ENCODE assay signal across 9 cellular contexts in the genomic region with DNA sequence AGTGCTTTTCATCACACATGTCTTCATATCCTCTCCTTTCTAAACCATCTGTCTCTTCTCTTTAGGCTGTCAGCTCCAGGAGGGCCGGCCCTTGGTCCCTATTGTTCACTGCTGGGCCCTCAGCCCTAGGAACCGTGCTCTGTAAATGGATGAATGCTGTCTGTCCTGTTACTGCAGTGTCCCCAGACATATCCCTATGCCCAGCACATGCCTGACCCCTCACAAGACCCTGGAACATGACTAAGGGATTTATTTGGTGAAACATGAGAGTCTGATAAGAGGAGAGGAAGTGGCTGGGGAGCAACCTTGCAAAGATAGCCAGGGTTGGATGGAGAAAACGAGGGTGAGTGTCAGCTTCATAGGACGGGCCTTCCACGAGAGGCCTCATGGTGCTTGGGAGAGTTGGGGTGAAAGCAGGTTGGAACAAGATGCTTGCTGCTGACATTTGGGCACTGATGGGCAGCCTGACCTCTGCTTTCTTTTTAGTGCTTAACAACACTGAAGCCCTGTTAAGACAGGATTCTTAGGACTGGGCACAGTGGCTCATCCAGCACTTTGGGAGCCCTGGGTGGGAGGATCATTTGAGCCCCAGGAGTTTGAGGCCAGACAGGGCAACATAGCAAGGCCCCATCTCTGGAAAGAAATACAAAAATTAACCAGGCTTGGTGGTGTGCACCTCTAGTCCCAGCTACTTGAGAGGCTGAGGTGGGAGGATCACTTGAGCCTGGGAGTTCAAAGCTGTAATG. TPM values are rescaled to one million over a fixed set of nuclear protein-coding genes. Genes with fewer than 3 reads are reported as not detected.
DNase-seq lines count a peak whose midpoint lies in the region; ATAC-seq and TF ChIP-seq lines count a peak whose summit lies in the region.
"Had no signal": no experiment of that assay in that cellular context is flagged by ENCODE, and none has a peak within 500 bp of the region (broad histone marks: within the 10 kb centered on the region; RNA-seq: fewer than 3 reads in every experiment).

No MANE protein-coding gene starts in this region.

- no peak overlapping the region for H3K4me3 ChIP-seq in thyroid gland (replicated peaks in 1 of 3)
- H3K4me3 ChIP-seq: SK-N-MC had no signal

- CTCF ChIA-PET in activated CD8-positive, alpha-beta T cell treated with anti-CD3 and anti-CD28 coated beads, Interleukin-2, amount 10 ng/mL, durations not matched to agents 7 days and 5 days (lab: Charles Lee): no interaction called here

- no peak for ATAC-seq in activated T-cell treated with anti-CD3 and anti-CD28 coated beads, Interleukin-2, amount 50 U/mL, for 72 hours (replicated peaks in 1 of 2)
- no peak for ATAC-seq in activated CD8-positive, alpha-beta T cell treated with anti-CD3 and anti-CD28 coated beads, Interleukin-2, amount 10 ng/mL, durations not matched to agents 7 days and 5 days
- ATAC-seq in GM19023 (IDR thresholded peaks at IDR 0.05; ENCODE audit: unreplicated experiment): no peak

- DNase-seq in activated T-cell treated with anti-CD3 and anti-CD28 coated beads, Interleukin-2, amount 50 U/mL, for 72 hours: no peak
- DNase-seq in activated T-cell treated with anti-CD3 and anti-CD28 coated beads, Interleukin-2, amount 50 U/mL, for 48 hours: no peak
- no peak for DNase-seq in activated CD8-positive, alpha-beta T cell treated with anti-CD3 and anti-CD28 coated beads, Interleukin-2, amount 10 ng/mL, durations not matched to agents 7 days and 5 days
- DNase-seq in inferior parietal cortex (ENCODE audit: extremely low spot score): peak; percentile 12
- DNase-seq in thyroid gland: no peak
- DNase-seq in NCI-H1930 (lab: John Stamatoyannopoulos, UW): no peak
- no peak for DNase-seq in NOMO-1 treated with DMSO at 0.1 percent for 48 hours (lab: John Stamatoyannopoulos, UW; ENCODE audit: unreplicated experiment)

- H3K9me3 ChIP-seq in thyroid gland: no peaks in the 10 kb centered on the region

- H3K27me3 Mint-ChIP-seq in activated T-cell treated with anti-CD3 and anti-CD28 coated beads, Interleukin-2, amount 50 U/mL, for 72 hours (ENCODE audit: low read depth): no peaks in the 10 kb centered on the region
- no peaks in the 10 kb centered on the region for H3K27me3 Mint-ChIP-seq in activated CD8-positive, alpha-beta T cell treated with anti-CD3 and anti-CD28 coated beads, Interleukin-2, amount 10 ng/mL, durations not matched to agents 7 days and 5 days (ENCODE audit: low read depth)

- H3K36me3 ChIP-seq in thyroid gland: no peaks in the 10 kb centered on the region

- H3K4me3 Mint-ChIP-seq in activated T-cell treated with anti-CD3 and anti-CD28 coated beads, Interleukin-2, amount 50 U/mL, for 72 hours: no peak overlapping the region
- no peak overlapping the region for H3K4me3 Mint-ChIP-seq in activated CD8-positive, alpha-beta T cell treated with anti-CD3 and anti-CD28 coated beads, Interleukin-2, amount 10 ng/mL, durations not matched to agents 7 days and 5 days

- POLR2A ChIA-PET in activated CD8-positive, alpha-beta T cell treated with anti-CD3 and anti-CD28 coated beads, Interleukin-2, amount 10 ng/mL, durations not matched to agents 7 days and 5 days (lab: Charles Lee): no interaction called here

- H3K27ac ChIP-seq in thyroid gland: peak overlapping the region in 2 of 3 donors; percentile 36 to 49
- H3K27ac ChIP-seq: SK-N-MC had no signal

- no peak for TF ChIP-seq POLR2A in thyroid gland (IDR thresholded peaks at IDR 0.05)

- H3K4me1 Mint-ChIP-seq in activated T-cell treated with anti-CD3 and anti-CD28 coated beads, Interleukin-2, amount 50 U/mL, for 72 hours (ENCODE audit: low read depth): peaks cover 52% of the 10 kb centered on the region
- H3K4me1 Mint-ChIP-seq in activated CD8-positive, alpha-beta T cell treated with anti-CD3 and anti-CD28 coated beads, Interleukin-2, amount 10 ng/mL, durations not matched to agents 7 days and 5 days (ENCODE audit: low read depth): peaks cover 33% of the 10 kb centered on the region

- H3K27ac Mint-ChIP-seq in activated T-cell treated with anti-CD3 and anti-CD28 coated beads, Interleukin-2, amount 50 U/mL, for 72 hours: peak overlapping the region; percentile 48
- H3K27ac Mint-ChIP-seq in activated CD8-positive, alpha-beta T cell treated with anti-CD3 and anti-CD28 coated beads, Interleukin-2, amount 10 ng/mL, durations not matched to agents 7 days and 5 days: peak overlapping the region; percentile 33

- no peak for TF ChIP-seq CTCF in thyroid gland (IDR thresholded peaks at IDR 0.05)

- 77 to 82% methylated on average over 5 of the region's 5 CpGs for WGBS in thyroid gland, 2 donors

- peaks cover 7 to 11% of the 10 kb centered on the region in 2 donors for H3K36me3 Mint-ChIP-seq in activated T-cell treated with anti-CD3 and anti-CD28 coated beads, Interleukin-2, amount 50 U/mL, for 72 hours (ENCODE audit: insufficient read depth in 2 of 2)
- peaks cover 25% of the 10 kb centered on the region for H3K36me3 Mint-ChIP-seq in activated CD8-positive, alpha-beta T cell treated with anti-CD3 and anti-CD28 coated beads, Interleukin-2, amount 10 ng/mL, durations not matched to agents 7 days and 5 days (ENCODE audit: low read depth)

- H3K27me3 ChIP-seq in thyroid gland: no peaks in the 10 kb centered on the region

- intact Hi-C loops in thyroid gland (cut with DNase I): no loop called here

- peaks cover 24 to 43% of the 10 kb centered on the region in 2 donors for H3K4me1 ChIP-seq in thyroid gland

- H3K9me3 Mint-ChIP-seq in activated T-cell treated with anti-CD3 and anti-CD28 coated beads, Interleukin-2, amount 50 U/mL, for 72 hours: no peaks in the 10 kb centered on the region
- H3K9me3 Mint-ChIP-seq in activated CD8-positive, alpha-beta T cell treated with anti-CD3 and anti-CD28 coated beads, Interleukin-2, amount 10 ng/mL, durations not matched to agents 7 days and 5 days (ENCODE audit: insufficient read depth): peaks cover 4% of the 10 kb centered on the region

RNA-seq across cellular contexts. Expression of a gene that starts 39.0 kb away (rescaled TPM):
- 10 to 100 TPM; 82.3 to 90.4 TPM for total RNA-seq in activated T-cell treated with anti-CD3 and anti-CD28 coated beads, Interleukin-2, amount 50 U/mL, for 72 hours
- total RNA-seq in activated CD8-positive, alpha-beta T cell treated with anti-CD3 and anti-CD28 coated beads, Interleukin-2, amount 10 ng/mL, durations not matched to agents 7 days and 5 days: 10 to 100 TPM; 46.0 to 46.9 TPM
- 10 to 100 TPM; 42.7 to 76.7 (median 70.1) TPM for total RNA-seq in thyroid gland
